9 cellular contexts compared by ENCODE assay signal in genomic region chr12:65603428-65604351, GRCh38.
A peak's percentile ranks its signal among the peaks of the same experiment; 100 is the strongest.
DNase-seq lines count a peak whose midpoint lies in the region; ATAC-seq, FAIRE-seq and TF ChIP-seq lines count a peak whose summit lies in the region.
"Had no signal": no experiment of that assay in that cellular context is flagged by ENCODE, and none has a peak within 500 bp of the region (broad histone marks: within the 10 kb centered on the region; RNA-seq: fewer than 3 reads in every experiment).

No MANE protein-coding gene starts in this region.

- no peak overlapping the region for H3K4ac ChIP-seq in H9 (ENCODE audit: low read depth, low read length)

- H2BK20ac ChIP-seq in H9 (ENCODE audit: low read depth, low read length, poor library complexity, severe bottlenecking), result no peak overlapping the region

- H3K27me3 ChIP-seq in lower lobe of right lung (ENCODE audit: low read depth) (peaks cover 17% of the 10 kb centered on the region), H9 (ENCODE audit: insufficient read depth, low read length) (no peaks in the 10 kb centered on the region)

- no peak overlapping the region for H3K18ac ChIP-seq in H9 (ENCODE audit: insufficient read length, low read depth, low read length)

- DNase-seq in HT-29 (ENCODE audit: low spot score) (peak; percentile 82), cerebellar cortex (ENCODE audit: low spot score) (peak; percentile 85), lower lobe of right lung (peak; percentile 44), foreskin melanocyte (no peak), activated gamma-delta T cell treated with Interleukin-2 at 50 U/mL for 16 hours (no peak), H9 (no peak)
- DNase-seq: DMS 273 treated with DMSO at 0.1 percent for 48 hours had no signal

- H4K8ac ChIP-seq in H9 (replicated peaks; ENCODE audit: insufficient read length, low read depth, low read length), result no peak overlapping the region

- TF ChIP-seq CTCF in lower lobe of right lung (IDR thresholded peaks at IDR 0.05) (no peak), H9 (conservative IDR thresholded peaks at IDR 0.05) (no peak)

- H2BK5ac ChIP-seq in H9 (ENCODE audit: insufficient read length, low read length), result no peak overlapping the region

- H3K14ac ChIP-seq in H9 (ENCODE audit: insufficient read depth, low read length), result no peak overlapping the region

- no peak overlapping the region for H2AK5ac ChIP-seq in H9 (ENCODE audit: insufficient read length, low read length)

- H3K36me3 Mint-ChIP-seq in H9 (ENCODE audit: insufficient read depth in 1 of 3, low read depth in 3 of 3), result no peaks in the 10 kb centered on the region; a peak in 1 of 7 replicates

- H4K91ac ChIP-seq in H9 (ENCODE audit: insufficient read length, low read depth, low read length), result no peak overlapping the region

- H3K9me3 Mint-ChIP-seq in H9, result no peaks in the 10 kb centered on the region

- H3K9ac ChIP-seq in H9 (ENCODE audit: extremely low read depth, insufficient read length, low read length), result no peak overlapping the region

- H3K56ac ChIP-seq in H9 (ENCODE audit: insufficient read length, low read depth, low read length), result no peak overlapping the region

- H3K4me1 ChIP-seq in lower lobe of right lung, result peaks cover 24% of the 10 kb centered on the region
- peaks cover 3% of the 10 kb centered on the region; the same call in 1 of the 2 replicates for H3K4me1 ChIP-seq in H9 (ENCODE audit: insufficient read depth, low read length)

- no peak overlapping the region for H3K27ac Mint-ChIP-seq in H9

- no peak overlapping the region for H4K5ac ChIP-seq in H9 (ENCODE audit: insufficient read length, low read depth, low read length)

- H3K27ac ChIP-seq in lower lobe of right lung (no peak overlapping the region), H9 (ENCODE audit: insufficient read length, low read depth, low read length) (no peak overlapping the region)

- no peak overlapping the region for H2AFZ ChIP-seq in H9 (ENCODE audit: low read length)

- H3K36me3 ChIP-seq in lower lobe of right lung, result no peaks in the 10 kb centered on the region

- no CpG with 5 or more reads among the region's 8 CpGs for WGBS in H9 (ENCODE audit: extremely low coverage, insufficient read length, low lambda C conversion rate)

- H3K4me2 ChIP-seq in H9 (ENCODE audit: insufficient read depth, insufficient read length, low read length), result no peak overlapping the region

- no peak overlapping the region for H2BK120ac ChIP-seq in H9 (ENCODE audit: low read depth, low read length, poor library complexity, severe bottlenecking)

- H3K23me2 ChIP-seq in H9 (ENCODE audit: insufficient read length, low read depth, low read length, poor library complexity, severe bottlenecking), result no peaks in the 10 kb centered on the region

- no peak overlapping the region for H2BK12ac ChIP-seq in H9 (ENCODE audit: insufficient read length, low read depth, low read length)

- no peak overlapping the region for H3K23ac ChIP-seq in H9 (ENCODE audit: insufficient read length, low read depth, low read length)

- peak; percentile 91 to 97 for ATAC-seq in lower lobe of right lung
- no peak for ATAC-seq in GM18867 (IDR thresholded peaks at IDR 0.05; ENCODE audit: unreplicated experiment)

- H3K79me1 ChIP-seq in H9 (ENCODE audit: insufficient read depth, low read depth, low read length, poor library complexity, severe bottlenecking), result no peaks in the 10 kb centered on the region

- H3K4me3 ChIP-seq in lower lobe of right lung, result no peak overlapping the region

- no peaks in the 10 kb centered on the region for H4K20me1 ChIP-seq in H9 (ENCODE audit: control insufficient read depth, insufficient read depth, insufficient read length)

- H2BK15ac ChIP-seq in H9 (ENCODE audit: low read depth, low read length), result no peak overlapping the region

- H3K79me2 ChIP-seq in H9 (ENCODE audit: insufficient read depth, low read length), result no peaks in the 10 kb centered on the region; the same call in 1 of the 2 replicates

- FAIRE-seq in A204.1 (lab: Jason Lieb, UNC), result peak; percentile 93

- no peaks in the 10 kb centered on the region for H3K9me3 ChIP-seq in lower lobe of right lung
- no peaks in the 10 kb centered on the region for H3K9me3 ChIP-seq in H9 (ENCODE audit: control insufficient read depth, low read depth, low read length)

- no peaks in the 10 kb centered on the region for H3K27me3 Mint-ChIP-seq in H9 (ENCODE audit: low read depth)

- intact Hi-C loops in lower lobe of right lung (cut with DNase I), result no loop called here

- H3T11ph ChIP-seq in H9 (ENCODE audit: low read length), result no peak overlapping the region

- H3K4me3 Mint-ChIP-seq in H9, result no peak overlapping the region

- H3K4me1 Mint-ChIP-seq in H9, result peaks cover 11 to 16% of the 10 kb centered on the region in 2 experiments

Comparison
In these comparisons a context has a peak if more than half of its experiments do, and no peak if none do; other contexts are left out.
1. DNase-seq: peak in HT-29 (single experiment), cerebellar cortex (single experiment) and lower lobe of right lung (single experiment); none in foreskin melanocyte (single experiment), activated gamma-delta T cell treated with Interleukin-2 at 50 U/mL for 16 hours (single experiment) and H9 (single experiment).